Comparison of ENCODE assay signal across 8 cellular contexts in genomic region chr2:98479959-98480524, GRCh38.
DNase-seq lines count a peak whose midpoint lies in the region; ATAC-seq and TF ChIP-seq lines count a peak whose summit lies in the region.

No MANE protein-coding gene starts in this region.

- ATAC-seq in HG03039 (IDR thresholded peaks at IDR 0.05; ENCODE audit: unreplicated experiment) = no peak

- H3K36me3 Mint-ChIP-seq in T-helper 2 cell treated with Interferon-gamma antibody and Interleukin-4, amounts not matched to agents 5 μg/mL and 100 μg/mL, for 36 hours (ENCODE audit: low read depth) = peaks cover 30% of the 10 kb centered on the region
- no peaks in the 10 kb centered on the region for H3K36me3 Mint-ChIP-seq in nephron progenitor cell (ENCODE audit: low read depth)

- no peaks in the 10 kb centered on the region for H3K27me3 Mint-ChIP-seq in T-helper 2 cell treated with Interferon-gamma antibody and Interleukin-4, amounts not matched to agents 5 μg/mL and 100 μg/mL, for 36 hours (ENCODE audit: low read depth)
- H3K27me3 Mint-ChIP-seq in nephron progenitor cell (ENCODE audit: low read depth, poor library complexity) = no peaks in the 10 kb centered on the region

- peaks cover 87% of the 10 kb centered on the region for H3K4me1 Mint-ChIP-seq in T-helper 2 cell treated with Interferon-gamma antibody and Interleukin-4, amounts not matched to agents 5 μg/mL and 100 μg/mL, for 36 hours (ENCODE audit: low read depth)
- peaks cover 80% of the 10 kb centered on the region for H3K4me1 Mint-ChIP-seq in nephron progenitor cell

- no peaks in the 10 kb centered on the region for H3K9me3 Mint-ChIP-seq in T-helper 2 cell treated with Interferon-gamma antibody and Interleukin-4, amounts not matched to agents 5 μg/mL and 100 μg/mL, for 36 hours
- no peaks in the 10 kb centered on the region for H3K9me3 Mint-ChIP-seq in nephron progenitor cell

- H3K4me3 Mint-ChIP-seq in T-helper 2 cell treated with Interferon-gamma antibody and Interleukin-4, amounts not matched to agents 5 μg/mL and 100 μg/mL, for 36 hours = peak overlapping the region; percentile 74
- no peak overlapping the region for H3K4me3 Mint-ChIP-seq in nephron progenitor cell

- H3K27ac Mint-ChIP-seq in T-helper 2 cell treated with Interferon-gamma antibody and Interleukin-4, amounts not matched to agents 5 μg/mL and 100 μg/mL, for 36 hours = peak overlapping the region; percentile 87
- peak overlapping the region; percentile 68 for H3K27ac Mint-ChIP-seq in nephron progenitor cell

- TF ChIP-seq CTCF in nephron progenitor cell (IDR thresholded peaks at IDR 0.05) = no peak

- DNase-seq in activated naive CD4-positive, alpha-beta T cell treated with Interleukin-2 at 50 U/mL for 16 hours = peak; percentile 69
- no peak for DNase-seq in activated naive CD4-positive, alpha-beta T cell (lab: John Stamatoyannopoulos, UW)
- DNase-seq in HS-5 (ENCODE audit: low read depth) (peak; percentile 96), nephron progenitor cell (no peak), AML-193 (lab: John Stamatoyannopoulos, UW) (no peak)
- no peak for DNase-seq in T-helper 2 cell treated with Interferon-gamma antibody and Interleukin-4, amounts not matched to agents 5 μg/mL and 100 μg/mL, for 36 hours (ENCODE audit: low spot score)
- peak; percentile 37 for DNase-seq in effector CD4-positive, alpha-beta T cell

Comparison
In these comparisons a context has a peak if more than half of its experiments do, and no peak if none do; other contexts are left out.
1. DNase-seq: peak in activated naive CD4-positive, alpha-beta T cell treated with Interleukin-2 at 50 U/mL for 16 hours (single experiment), HS-5 (single experiment) and effector CD4-positive, alpha-beta T cell (single experiment); none in activated naive CD4-positive, alpha-beta T cell (0 of 4), T-helper 2 cell treated with Interferon-gamma antibody and Interleukin-4, amounts not matched to agents 5 μg/mL and 100 μg/mL, for 36 hours (single experiment), nephron progenitor cell (single experiment) and AML-193 (0 of 2).